In genomic region chr1:2383576-2383975, GRCh38 we compare ENCODE assay signal across 22 cellular contexts. TPM values are rescaled to one million over a fixed set of nuclear protein-coding genes. Genes with fewer than 3 reads are reported as not detected.
DNase-seq lines count a peak whose midpoint lies in the region; ATAC-seq and TF ChIP-seq lines count a peak whose summit lies in the region.
"Had no signal": no experiment of that assay in that cellular context is flagged by ENCODE, and none has a peak within 500 bp of the region (broad histone marks: within the 10 kb centered on the region; RNA-seq: fewer than 3 reads in every experiment).

No MANE protein-coding gene starts in this region.

- no peak overlapping the region for H3K27ac ChIP-seq in RWPE2 (ENCODE audit: poor library complexity, severe bottlenecking)
- H3K27ac ChIP-seq: BLaER1 treated with 17β-estradiol and CSF1 and Interleukin-3, amounts not matched to agents 10 nM and 100 nM; heart right ventricle; prostate gland; skin epidermis; suprapubic skin had no signal

- no peak for TF ChIP-seq CTCF in Caco-2 (IDR thresholded peaks at IDR 0.05; ENCODE audit: insufficient read depth in 1 of 2, low read depth in 1 of 2, low read length in 1 of 2, severe bottlenecking in 1 of 2, unreplicated experiment in 1 of 2)
- TF ChIP-seq CTCF in RWPE2 (IDR thresholded peaks at IDR 0.05; ENCODE audit: poor library complexity, severe bottlenecking), result no peak

- no peaks in the 10 kb centered on the region for H3K36me3 ChIP-seq in Caco-2 (ENCODE audit: control insufficient read depth, insufficient read depth, low read length)
- no peaks in the 10 kb centered on the region for H3K36me3 ChIP-seq in RWPE2 (ENCODE audit: low read depth)
- H3K36me3 ChIP-seq: BLaER1 treated with 17β-estradiol and CSF1 and Interleukin-3, amounts not matched to agents 10 nM and 100 nM; prostate gland; suprapubic skin had no signal

- peak overlapping the region; percentile 76 for H3K27ac Mint-ChIP-seq in Caco-2 (ENCODE audit: unreplicated experiment)
- H3K27ac Mint-ChIP-seq: activated T-helper 1 cell treated with anti-CD3 and anti-CD28 coated beads, Interleukin-12 subunit alpha, Interleukin-12 subunit beta, Interleukin-2, Interleukin-4 antibody, amounts not matched to agents 30 ng/mL and 10 ng/mL and 1 ng/mL, durations not matched to agents 14 hours and 24 hours and 36 hours had no signal

- intact Hi-C loops in Caco-2 (cut with micrococcal nuclease; ENCODE audit: unreplicated experiment), result no loop called here
- intact Hi-C loops in left colon (cut with DNase I, micrococcal nuclease), result loop anchor here (5.0 kb wide), 1 partner anchor 186 kb away; no protein-coding TSS in a partner anchor
- intact Hi-C loops in sciatic nerve (cut with DNase I), result no loop called here

- DNase-seq in Caco-2 (no peak), RWPE2 (ENCODE audit: low spot score) (peak; percentile 50), left colon (peak; percentile 3 to 19), sciatic nerve (ENCODE audit: low spot score) (peak; percentile 52), NCI-H2196 (lab: John Stamatoyannopoulos, UW; ENCODE audit: unreplicated experiment) (no peak)
- DNase-seq in NK-92 treated with Interleukin-12 subunit alpha and Interleukin-12 subunit beta, amount 100 ng/mL, for 24 hours (lab: John Stamatoyannopoulos, UW), result no peak
- DNase-seq in central memory CD4-positive, alpha-beta T cell, result no peak
- DNase-seq: activated CD4-positive, alpha-beta T cell treated with anti-CD3 and anti-CD28 coated beads for 48 hours; effector CD4-positive, alpha-beta T cell; Kasumi-1; NCI-H1694 treated with DMSO at 0.1 percent for 48 hours; NCI-H2171 treated with DMSO at 0.1 percent for 48 hours; NCI-H526; stimulated activated CD4-positive, alpha-beta T cell treated with anti-CD3 and anti-CD28 coated beads, Interleukin-2, amount 100 ng/mL, for 24 hours had no signal

- H3K36me3 Mint-ChIP-seq in Caco-2 (ENCODE audit: insufficient read depth, unreplicated experiment), result no peaks in the 10 kb centered on the region
- H3K36me3 Mint-ChIP-seq: activated naive CD4-positive, alpha-beta T cell treated with anti-CD3 and anti-CD28 coated beads, Interleukin-2, amount 50 U/mL, for 72 hours had no signal

- H3K27me3 ChIP-seq in Caco-2 (replicated peaks; ENCODE audit: control insufficient read depth, insufficient read depth, low read length) (no peaks in the 10 kb centered on the region), RWPE2 (ENCODE audit: insufficient read depth, poor library complexity, severe bottlenecking) (no peaks in the 10 kb centered on the region)
- H3K27me3 ChIP-seq: heart right ventricle, suprapubic skin had no signal

- no peaks in the 10 kb centered on the region for H3K4me1 ChIP-seq in Caco-2
- no peaks in the 10 kb centered on the region for H3K4me1 ChIP-seq in RWPE2 (ENCODE audit: insufficient read depth, poor library complexity, severe bottlenecking)
- H3K4me1 ChIP-seq: prostate gland had no signal

- H3K9me3 ChIP-seq in Caco-2 (no peaks in the 10 kb centered on the region), RWPE2 (ENCODE audit: severe bottlenecking) (no peaks in the 10 kb centered on the region)
- H3K9me3 ChIP-seq: BLaER1 treated with 17β-estradiol and CSF1 and Interleukin-3, amounts not matched to agents 10 nM and 100 nM; heart right ventricle; prostate gland; suprapubic skin had no signal

- no TSS peak for BruUV-seq in Caco-2 (replicated peaks; lab: Mats Ljungman, UMichigan)

- no peaks in the 10 kb centered on the region for H3K27me3 Mint-ChIP-seq in Caco-2 (ENCODE audit: insufficient read depth, unreplicated experiment)

- H3K4me3 ChIP-seq in Caco-2 (ENCODE audit: low read depth, low read length) (no peak overlapping the region), RWPE2 (ENCODE audit: severe bottlenecking) (no peak overlapping the region)
- H3K4me3 ChIP-seq: BLaER1 treated with 17β-estradiol and CSF1 and Interleukin-3, amounts not matched to agents 10 nM and 100 nM; heart right ventricle; prostate gland; skin epidermis; suprapubic skin had no signal

- no peak overlapping the region for H3K4me3 Mint-ChIP-seq in Caco-2 (ENCODE audit: unreplicated experiment)
- H3K4me3 Mint-ChIP-seq: activated T-helper 1 cell treated with anti-CD3 and anti-CD28 coated beads, Interleukin-12 subunit alpha, Interleukin-12 subunit beta, Interleukin-2, Interleukin-4 antibody, amounts not matched to agents 30 ng/mL and 10 ng/mL and 1 ng/mL, durations not matched to agents 14 hours and 24 hours and 36 hours had no signal

- POLR2A ChIA-PET in Caco-2 (lab: Charles Lee), result no interaction called here

- ATAC-seq in RWPE2 (ENCODE audit: low read depth) (no peak), left colon (no peak), sciatic nerve (no peak)
- ATAC-seq: activated naive CD4-positive, alpha-beta T cell treated with anti-CD3 and anti-CD28 coated beads, Interleukin-2, amount 50 U/mL, for 72 hours; heart right ventricle; left lobe of liver had no signal

- no peaks in the 10 kb centered on the region for H3K9me3 Mint-ChIP-seq in Caco-2 (ENCODE audit: unreplicated experiment)
- H3K9me3 Mint-ChIP-seq: activated naive CD4-positive, alpha-beta T cell treated with anti-CD3 and anti-CD28 coated beads, Interleukin-2, amount 50 U/mL, for 72 hours; activated T-helper 1 cell treated with anti-CD3 and anti-CD28 coated beads, Interleukin-12 subunit alpha, Interleukin-12 subunit beta, Interleukin-2, Interleukin-4 antibody, amounts not matched to agents 30 ng/mL and 10 ng/mL and 1 ng/mL, durations not matched to agents 14 hours and 24 hours and 36 hours had no signal

- CTCF ChIA-PET in Caco-2 (lab: Charles Lee), result no interaction called here

- H3K4me1 Mint-ChIP-seq in Caco-2 (ENCODE audit: low read depth, unreplicated experiment), result no peaks in the 10 kb centered on the region

RNA-seq across cellular contexts. Expression of gene MORN1, which starts 7.8 kb away (rescaled TPM):
- total RNA-seq in Caco-2 (2022) (8.6 and 9.1 TPM in 2 replicates), left colon (10 to 100 TPM; 11.0 to 15.2 TPM), sciatic nerve (16.4 TPM)

RNA-seq across cellular contexts. Expression of gene RER1, which starts 8.1 kb away (rescaled TPM):
- 136 and 141 TPM in 2 replicates for total RNA-seq in Caco-2 (2022)
- total RNA-seq in left colon, result 100 to 1,000 TPM; 191 to 221 TPM
- 87.3 TPM for total RNA-seq in sciatic nerve

RNA-seq across cellular contexts. Expression of gene PEX10, which starts 28.8 kb away (rescaled TPM):
- total RNA-seq in Caco-2 (2022) (19.7 and 21.9 TPM in 2 replicates), left colon (10 to 100 TPM; 17.8 to 19.9 TPM), sciatic nerve (18.1 TPM)

Comparison
In these comparisons a context has a peak if more than half of its experiments do, and no peak if none do; other contexts are left out.
1. DNase-seq: peak in RWPE2 (single experiment), left colon (2 of 2) and sciatic nerve (single experiment); none in Caco-2 (0 of 2), NCI-H2196 (single experiment), NK-92 treated with Interleukin-12 subunit alpha and Interleukin-12 subunit beta, amount 100 ng/mL, for 24 hours (single experiment) and central memory CD4-positive, alpha-beta T cell (single experiment).
2. intact Hi-C loops: an anchor here in left colon (5.0 kb wide); none called in Caco-2 and sciatic nerve.